9 cellular contexts compared by ENCODE assay signal in the genomic region with DNA sequence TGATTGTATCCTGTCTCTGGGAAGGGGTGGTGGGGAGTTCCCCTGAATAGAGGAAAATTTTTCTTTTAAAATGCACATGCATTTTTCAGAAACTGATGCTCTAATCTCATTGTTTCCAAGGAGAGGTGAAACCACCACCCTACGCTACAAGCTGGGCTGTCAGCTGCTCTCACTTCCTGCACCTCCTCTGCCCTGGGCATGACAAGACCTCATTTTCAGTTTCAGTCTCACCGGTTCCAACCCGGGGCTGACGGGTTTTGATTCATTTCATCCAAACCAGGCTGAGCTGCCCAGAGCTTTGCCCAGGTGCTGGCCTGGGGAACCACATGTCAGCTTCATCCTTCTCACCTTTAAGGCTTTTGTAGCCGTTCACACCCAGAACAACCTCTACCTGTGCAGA.
DNase-seq lines count a peak whose midpoint lies in the region; ATAC-seq, FAIRE-seq and TF ChIP-seq lines count a peak whose summit lies in the region.
"Had no signal": no experiment of that assay in that cellular context is flagged by ENCODE, and none has a peak within 500 bp of the region (broad histone marks: within the 10 kb centered on the region; RNA-seq: fewer than 3 reads in every experiment).

No MANE protein-coding gene starts in this region.

- no peak overlapping the region for H3K9ac ChIP-seq in endodermal cell (ENCODE audit: extremely low read depth, low read length, poor library complexity, severe bottlenecking)

- ATAC-seq in GM18502 (IDR thresholded peaks at IDR 0.05; ENCODE audit: poor library complexity, unreplicated experiment): peak; percentile 95
- ATAC-seq in GM21825 (IDR thresholded peaks at IDR 0.05; ENCODE audit: unreplicated experiment): peak; percentile 94
- ATAC-seq in activated B cell treated with CpG ODN at 0.5 μM for 24 hours (ENCODE audit: low read depth): peak; percentile 83
- ATAC-seq in pancreas: peak in 3 of 4 donors; percentile 52 to 59 (median 57)

- CTCF ChIA-PET in activated B cell treated with CpG ODN at 0.5 μM for 24 hours (lab: Charles Lee) (no interaction called here), RWPE1 (lab: Yijun Ruan, JAX) (interaction anchor here (0.6 to 0.7 kb wide), 3 partner anchors 20 to 1369 kb away, joined by 3 to 5 read pairs (median 5); no protein-coding TSS in a partner anchor)

- no peak for FAIRE-seq in pancreas (lab: Jason Lieb, UNC)

- H3K4me3 ChIP-seq in pancreas (no peak overlapping the region), endodermal cell (ENCODE audit: low read length) (no peak overlapping the region)
- H3K4me3 ChIP-seq: breast epithelium had no signal

- H3K4me3 Mint-ChIP-seq in activated B cell treated with CpG ODN at 0.5 μM for 24 hours: peak overlapping the region; percentile 77
- no peak overlapping the region for H3K4me3 Mint-ChIP-seq in endodermal cell

- no peak for TF ChIP-seq CTCF in activated B cell treated with CpG ODN at 0.5 μM for 24 hours (IDR thresholded peaks at IDR 0.05)
- TF ChIP-seq CTCF in pancreas (IDR thresholded peaks at IDR 0.05): no peak
- TF ChIP-seq CTCF in RWPE1 (conservative IDR thresholded peaks at IDR 0.05; ENCODE audit: low read depth): no peak
- TF ChIP-seq CTCF in endodermal cell (conservative IDR thresholded peaks at IDR 0.05): no peak

- H3K9me3 Mint-ChIP-seq in activated B cell treated with CpG ODN at 0.5 μM for 24 hours (no peaks in the 10 kb centered on the region), endodermal cell (peaks cover 2% of the 10 kb centered on the region)

- H3K27me3 Mint-ChIP-seq in activated B cell treated with CpG ODN at 0.5 μM for 24 hours (peaks cover 20% of the 10 kb centered on the region), endodermal cell (ENCODE audit: insufficient read depth) (peaks cover 18% of the 10 kb centered on the region)

- POLR2A ChIA-PET in activated B cell treated with CpG ODN at 0.5 μM for 24 hours (lab: Charles Lee) (no interaction called here), RWPE1 (lab: Yijun Ruan, JAX; ENCODE audit: low non-redundant PET) (no interaction called here)

- H3K36me3 ChIP-seq in pancreas (no peaks in the 10 kb centered on the region), endodermal cell (ENCODE audit: control insufficient read depth, insufficient read depth, low read length) (peaks cover 30% of the 10 kb centered on the region)
- H3K36me3 ChIP-seq: breast epithelium had no signal

- H3K4me1 Mint-ChIP-seq in activated B cell treated with CpG ODN at 0.5 μM for 24 hours: peaks cover 11% of the 10 kb centered on the region
- H3K4me1 Mint-ChIP-seq in endodermal cell: peaks cover 77% of the 10 kb centered on the region

- 25 to 31% methylated on average over 5 of the region's 5 CpGs for WGBS in pancreas, 2 donors
- WGBS in endodermal cell (ENCODE audit: insufficient coverage in 1 of 2, insufficient read length in 1 of 2), 2 experiments: 80 to 83% methylated on average over 4 to 5 of the region's 5 CpGs

- H3K27ac Mint-ChIP-seq in activated B cell treated with CpG ODN at 0.5 μM for 24 hours (peak overlapping the region; percentile 63), endodermal cell (no peak overlapping the region)

- DNase-seq in activated B cell treated with CpG ODN at 0.5 μM for 24 hours (no peak), pancreas (peak in 1 of 6 donors; percentile 26), NCI-H187 (lab: John Stamatoyannopoulos, UW) (no peak), RWPE1 (ENCODE audit: low spot score) (no peak), mucosa of gallbladder (ENCODE audit: low spot score) (no peak), endodermal cell (no peak)

- H3K36me3 Mint-ChIP-seq in activated B cell treated with CpG ODN at 0.5 μM for 24 hours (ENCODE audit: low read depth) (no peaks in the 10 kb centered on the region), endodermal cell (ENCODE audit: low read depth) (peaks cover 22% of the 10 kb centered on the region)

- no peaks in the 10 kb centered on the region for H3K27me3 ChIP-seq in pancreas
- no peaks in the 10 kb centered on the region for H3K27me3 ChIP-seq in endodermal cell (ENCODE audit: control insufficient read depth, insufficient read depth, low read length, poor library complexity, severe bottlenecking)
- H3K27me3 ChIP-seq: breast epithelium had no signal

- H3K9me3 ChIP-seq in pancreas: no peaks in the 10 kb centered on the region
- no peaks in the 10 kb centered on the region for H3K9me3 ChIP-seq in endodermal cell (ENCODE audit: control insufficient read depth, low read length)
- H3K9me3 ChIP-seq: breast epithelium had no signal

- H3K4me1 ChIP-seq in pancreas (no peaks in the 10 kb centered on the region), endodermal cell (ENCODE audit: control insufficient read depth, insufficient read depth, low read length) (peaks cover 25% of the 10 kb centered on the region)
- H3K4me1 ChIP-seq: breast epithelium had no signal

- intact Hi-C loops in activated B cell treated with CpG ODN at 0.5 μM for 24 hours (cut with micrococcal nuclease) (no loop called here), pancreas (cut with DNase I) (no loop called here)

- H3K27ac ChIP-seq in pancreas (peak overlapping the region in 2 of 4 donors; percentile 36 to 85), RWPE1 (no peak overlapping the region), endodermal cell (ENCODE audit: low read depth, low read length) (no peak overlapping the region)
